ENCODE assay signal across 12 cellular contexts in genomic region chr19:29003641-29004409, GRCh38.
"Had no signal": no experiment of that assay in that cellular context is flagged by ENCODE, and none has a peak within 500 bp of the region (broad histone marks: within the 10 kb centered on the region; RNA-seq: fewer than 3 reads in every experiment).

No MANE protein-coding gene starts in this region.

- DNase-seq: activated CD4-positive, alpha-beta memory T cell treated with anti-CD3 and anti-CD28 coated beads, Interleukin-2, amount 10 ng/mL, durations not matched to agents 7 days and 5 days; activated CD4-positive, alpha-beta T cell treated with anti-CD3 and anti-CD28 coated beads for 36 hours; activated gamma-delta T cell treated with Interleukin-2 at 50 U/mL for 16 hours; activated naive CD8-positive, alpha-beta T cell treated with anti-CD3 and anti-CD28 coated beads for 36 hours; activated T-cell treated with anti-CD3 and anti-CD28 coated beads, Interleukin-2, amount 50 U/mL, for 48 hours; esophagus squamous epithelium; foreskin keratinocyte; right cardiac atrium; stimulated activated CD4-positive, alpha-beta T cell treated with anti-CD3 and anti-CD28 coated beads, Interleukin-1b, Interleukin-23, amount 100 ng/mL, for 48 hours had no signal

- H3K4me3 ChIP-seq: esophagus squamous epithelium, tibial artery had no signal

- H3K36me3 ChIP-seq: esophagus squamous epithelium, tibial artery had no signal

- ATAC-seq: activated CD4-positive, alpha-beta T cell treated with anti-CD3 and anti-CD28 coated beads for 36 hours; foreskin keratinocyte; left lobe of liver; right cardiac atrium; stimulated activated memory B cell treated with anti-CD40 and anti-IgM and Interleukin-4, amounts not matched to agents 10 μg/mL and 1 μg/mL and 100 μg/mL, for 72 hours had no signal

- H3K4me1 ChIP-seq: esophagus squamous epithelium, foreskin keratinocyte, tibial artery had no signal

- H3K27ac ChIP-seq: esophagus squamous epithelium, foreskin keratinocyte, tibial artery had no signal

- H3K9me3 ChIP-seq: esophagus squamous epithelium, tibial artery had no signal

- H3K27me3 ChIP-seq: foreskin keratinocyte had no signal
